ENCODE assay signal across 1 cellular context in the genomic region with DNA sequence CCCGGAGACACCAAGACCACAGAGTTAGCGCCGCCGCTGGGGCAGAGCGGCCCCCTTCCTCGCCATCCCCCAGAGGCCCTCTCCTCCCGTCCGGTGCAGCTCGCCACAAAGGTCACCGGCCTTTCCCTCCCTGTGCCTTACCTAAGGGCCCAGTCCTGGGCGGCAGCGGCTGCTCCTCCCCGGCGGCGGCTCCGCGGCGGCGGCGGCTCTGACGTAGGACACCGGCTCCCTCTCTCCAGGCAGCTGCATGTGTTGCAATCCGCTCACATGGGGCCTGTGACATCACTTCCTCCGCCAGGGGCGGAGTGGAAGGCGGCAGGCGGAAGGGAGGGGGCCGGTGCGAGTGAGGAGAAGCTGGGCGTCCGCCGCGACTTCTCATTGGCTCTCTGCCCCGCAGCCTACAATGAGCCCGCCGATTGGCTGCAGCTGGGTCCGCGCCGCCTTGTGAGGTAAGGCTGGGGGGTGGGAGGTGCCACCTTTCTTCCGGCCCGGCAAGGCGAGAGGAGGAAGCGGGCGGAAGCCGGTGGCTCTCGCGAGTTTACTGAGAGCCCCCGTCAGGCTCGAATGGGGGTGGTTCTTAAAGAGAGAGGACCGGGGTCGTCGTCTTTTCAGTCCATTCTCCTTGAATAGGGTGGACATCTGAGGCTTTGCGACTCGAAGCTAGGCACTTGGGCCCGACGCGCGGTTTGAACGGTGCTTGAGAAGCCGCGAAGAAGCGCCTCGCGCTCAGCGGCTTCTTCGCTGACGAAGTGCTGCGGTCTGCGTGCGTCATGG.
A peak's percentile ranks its signal among the peaks of the same experiment; 100 is the strongest.
TF ChIP-seq lines count a peak whose summit lies in the region.

TSS of gene ETF1 (minus strand) at position 281 of the 774 bp plus-strand sequence. CDS start 318 bp downstream, outside the sequence.

TF ChIP-seq in HepG2, 621 proteins besides CTCF, POLR2A, EP300 and RAD21 (continued from another document and continues in another):
- TF ChIP-seq, protein P1, sequence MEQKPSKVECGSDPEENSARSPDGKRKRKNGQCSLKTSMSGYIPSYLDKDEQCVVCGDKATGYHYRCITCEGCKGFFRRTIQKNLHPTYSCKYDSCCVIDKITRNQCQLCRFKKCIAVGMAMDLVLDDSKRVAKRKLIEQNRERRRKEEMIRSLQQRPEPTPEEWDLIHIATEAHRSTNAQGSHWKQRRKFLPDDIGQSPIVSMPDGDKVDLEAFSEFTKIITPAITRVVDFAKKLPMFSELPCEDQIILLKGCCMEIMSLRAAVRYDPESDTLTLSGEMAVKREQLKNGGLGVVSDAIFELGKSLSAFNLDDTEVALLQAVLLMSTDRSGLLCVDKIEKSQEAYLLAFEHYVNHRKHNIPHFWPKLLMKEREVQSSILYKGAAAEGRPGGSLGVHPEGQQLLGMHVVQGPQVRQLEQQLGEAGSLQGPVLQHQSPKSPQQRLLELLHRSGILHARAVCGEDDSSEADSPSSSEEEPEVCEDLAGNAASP (CRISPR knock-in tag; IDR thresholded peaks at IDR 0.05; ENCODE audit: borderline replicate concordance) = peak; percentile 71; the same call in 1 of the 2 replicates
- TF ChIP-seq RBM22 (optimal IDR thresholded peaks at IDR 0.05; ENCODE audit: low read length) = no peak
- TF ChIP-seq MED8 (CRISPR knock-in tag; IDR thresholded peaks at IDR 0.05; ENCODE audit: insufficient replicate concordance) = peak; percentile 73
- TF ChIP-seq PHB2 (IDR thresholded peaks at IDR 0.05; ENCODE audit: partially characterized antibody) = no peak
- peak; percentile 76 for TF ChIP-seq HNRNPLL (IDR thresholded peaks at IDR 0.05; ENCODE audit: low read depth, low read length, poor library complexity, severe bottlenecking)
- TF ChIP-seq SMAD9 (CRISPR knock-in tag; IDR thresholded peaks at IDR 0.05) = 0 out of 2 replicates have a peak, but pooled peaks have one; percentile 34
- no peak for TF ChIP-seq PCBP1 (IDR thresholded peaks at IDR 0.05; ENCODE audit: borderline replicate concordance, low read depth, low read length)
- TF ChIP-seq ZBTB42 (CRISPR knock-in tag; IDR thresholded peaks at IDR 0.05) = no peak
- peak; percentile 84 for TF ChIP-seq TMF1 (CRISPR knock-in tag; IDR thresholded peaks at IDR 0.05; ENCODE audit: low read depth)
- TF ChIP-seq ERF (CRISPR knock-in tag; IDR thresholded peaks at IDR 0.05) = peak; percentile 79; the same call in 1 of the 2 replicates
- TF ChIP-seq NFE2L2 (IDR thresholded peaks at IDR 0.05; ENCODE audit: low read length) = no peak
- TF ChIP-seq, protein P2, sequence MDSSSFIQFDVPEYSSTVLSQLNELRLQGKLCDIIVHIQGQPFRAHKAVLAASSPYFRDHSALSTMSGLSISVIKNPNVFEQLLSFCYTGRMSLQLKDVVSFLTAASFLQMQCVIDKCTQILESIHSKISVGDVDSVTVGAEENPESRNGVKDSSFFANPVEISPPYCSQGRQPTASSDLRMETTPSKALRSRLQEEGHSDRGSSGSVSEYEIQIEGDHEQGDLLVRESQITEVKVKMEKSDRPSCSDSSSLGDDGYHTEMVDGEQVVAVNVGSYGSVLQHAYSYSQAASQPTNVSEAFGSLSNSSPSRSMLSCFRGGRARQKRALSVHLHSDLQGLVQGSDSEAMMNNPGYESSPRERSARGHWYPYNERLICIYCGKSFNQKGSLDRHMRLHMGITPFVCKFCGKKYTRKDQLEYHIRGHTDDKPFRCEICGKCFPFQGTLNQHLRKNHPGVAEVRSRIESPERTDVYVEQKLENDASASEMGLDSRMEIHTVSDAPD (CRISPR knock-in tag; IDR thresholded peaks at IDR 0.05) = peak; percentile 70; the same call in 1 of the 2 replicates
- peak; percentile 70; the same call in 1 of the 2 replicates for TF ChIP-seq ZNF788 (CRISPR knock-in tag; IDR thresholded peaks at IDR 0.05; ENCODE audit: borderline replicate concordance)
- peak; percentile 17; the same call in 1 of the 2 replicates for TF ChIP-seq SMAD3 (CRISPR knock-in tag; IDR thresholded peaks at IDR 0.05)
- TF ChIP-seq FUBP1 (CRISPR knock-in tag; IDR thresholded peaks at IDR 0.05; ENCODE audit: borderline replicate concordance) = no peak
- TF ChIP-seq HDAC1 (CRISPR knock-in tag; IDR thresholded peaks at IDR 0.05) = peak; percentile 90
- TF ChIP-seq ZNF550 (CRISPR knock-in tag; IDR thresholded peaks at IDR 0.05; ENCODE audit: borderline replicate concordance) = no peak
- no peak; the same call in 1 of the 2 replicates for TF ChIP-seq ZBTB10 (CRISPR knock-in tag; IDR thresholded peaks at IDR 0.05; ENCODE audit: borderline replicate concordance)
- TF ChIP-seq ZFP62 (CRISPR knock-in tag; IDR thresholded peaks at IDR 0.05) = no peak
- TF ChIP-seq HDAC6 (IDR thresholded peaks at IDR 0.05; ENCODE audit: low read depth, low read length) = no peak
- no peak for TF ChIP-seq ZNF850 (CRISPR knock-in tag; conservative IDR thresholded peaks at IDR 0.05)
- TF ChIP-seq, protein P3, sequence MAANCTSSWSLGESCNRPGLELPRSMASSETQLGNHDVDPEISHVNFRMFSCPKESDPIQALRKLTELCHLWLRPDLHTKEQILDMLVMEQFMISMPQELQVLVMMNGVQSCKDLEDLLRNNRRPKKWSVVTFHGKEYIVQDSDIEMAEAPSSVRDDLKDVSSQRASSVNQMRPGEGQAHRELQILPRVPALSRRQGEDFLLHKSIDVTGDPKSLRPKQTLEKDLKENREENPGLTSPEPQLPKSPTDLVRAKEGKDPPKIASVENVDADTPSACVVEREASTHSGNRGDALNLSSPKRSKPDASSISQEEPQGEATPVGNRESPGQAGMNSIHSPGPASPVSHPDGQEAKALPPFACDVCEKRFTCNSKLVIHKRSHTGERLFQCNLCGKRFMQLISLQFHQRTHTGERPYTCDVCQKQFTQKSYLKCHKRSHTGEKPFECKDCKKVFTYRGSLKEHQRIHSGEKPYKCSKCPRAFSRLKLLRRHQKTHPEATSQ (CRISPR knock-in tag; IDR thresholded peaks at IDR 0.05; ENCODE audit: borderline replicate concordance) = peak; percentile 81
- 0 out of 2 replicates have a peak, but pooled peaks have one; percentile 29 for TF ChIP-seq ZNF616 (CRISPR knock-in tag; IDR thresholded peaks at IDR 0.05; ENCODE audit: low read depth)
- no peak for TF ChIP-seq ZC3H4 (CRISPR knock-in tag; IDR thresholded peaks at IDR 0.05; ENCODE audit: borderline replicate concordance)
- no peak for TF ChIP-seq EHMT2 (IDR thresholded peaks at IDR 0.05; ENCODE audit: borderline replicate concordance, low read depth, low read length)
- TF ChIP-seq ZNF20 (CRISPR knock-in tag; IDR thresholded peaks at IDR 0.05) = no peak
- TF ChIP-seq ZNF234 (CRISPR knock-in tag; conservative IDR thresholded peaks at IDR 0.05) = no peak
- TF ChIP-seq PLRG1 (conservative IDR thresholded peaks at IDR 0.05) = no peak
- TF ChIP-seq ZNF644 (CRISPR knock-in tag; IDR thresholded peaks at IDR 0.05; ENCODE audit: low read depth) = no peak
- TF ChIP-seq ATM (IDR thresholded peaks at IDR 0.05; ENCODE audit: borderline replicate concordance) = no peak
- peak; percentile 25; the same call in 1 of the 2 replicates for TF ChIP-seq MEIS2 (CRISPR knock-in tag; IDR thresholded peaks at IDR 0.05)
- TF ChIP-seq ZBTB38 (CRISPR knock-in tag; IDR thresholded peaks at IDR 0.05) = peak; percentile 8
- peak; percentile 98 for TF ChIP-seq ZBTB25 (CRISPR knock-in tag; IDR thresholded peaks at IDR 0.05)
- TF ChIP-seq ZNF816 (CRISPR knock-in tag; IDR thresholded peaks at IDR 0.05; ENCODE audit: borderline replicate concordance) = peak; percentile 66; the same call in 1 of the 2 replicates
- peak; percentile 54; the same call in 1 of the 2 replicates for TF ChIP-seq MIXL1 (CRISPR knock-in tag; IDR thresholded peaks at IDR 0.05)
- TF ChIP-seq, protein P4, sequence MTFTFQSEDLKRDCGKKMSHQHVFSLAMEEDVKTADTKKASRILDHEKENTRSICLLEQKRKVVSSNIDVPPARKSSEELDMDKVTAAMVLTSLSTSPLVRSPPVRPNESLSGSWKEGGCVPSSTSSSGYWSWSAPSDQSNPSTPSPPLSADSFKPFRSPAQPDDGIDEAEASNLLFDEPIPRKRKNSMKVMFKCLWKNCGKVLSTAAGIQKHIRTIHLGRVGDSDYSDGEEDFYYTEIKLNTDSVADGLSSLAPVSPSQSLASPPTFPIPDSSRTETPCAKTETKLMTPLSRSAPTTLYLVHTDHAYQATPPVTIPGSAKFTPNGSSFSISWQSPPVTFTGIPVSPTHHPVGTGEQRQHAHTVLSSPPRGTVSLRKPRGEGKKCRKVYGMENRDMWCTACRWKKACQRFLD (CRISPR knock-in tag; IDR thresholded peaks at IDR 0.05; ENCODE audit: borderline replicate concordance) = no peak; the same call in 1 of the 2 replicates
- no peak for TF ChIP-seq SMARCC2 (IDR thresholded peaks at IDR 0.05)
- peak; percentile 88 for TF ChIP-seq ZNF556 (CRISPR knock-in tag; IDR thresholded peaks at IDR 0.05; ENCODE audit: borderline replicate concordance)
- no peak for TF ChIP-seq ADNP (CRISPR knock-in tag; IDR thresholded peaks at IDR 0.05)
- TF ChIP-seq PHF8 (CRISPR knock-in tag; IDR thresholded peaks at IDR 0.05) = peak; percentile 84
- TF ChIP-seq, protein P5, sequence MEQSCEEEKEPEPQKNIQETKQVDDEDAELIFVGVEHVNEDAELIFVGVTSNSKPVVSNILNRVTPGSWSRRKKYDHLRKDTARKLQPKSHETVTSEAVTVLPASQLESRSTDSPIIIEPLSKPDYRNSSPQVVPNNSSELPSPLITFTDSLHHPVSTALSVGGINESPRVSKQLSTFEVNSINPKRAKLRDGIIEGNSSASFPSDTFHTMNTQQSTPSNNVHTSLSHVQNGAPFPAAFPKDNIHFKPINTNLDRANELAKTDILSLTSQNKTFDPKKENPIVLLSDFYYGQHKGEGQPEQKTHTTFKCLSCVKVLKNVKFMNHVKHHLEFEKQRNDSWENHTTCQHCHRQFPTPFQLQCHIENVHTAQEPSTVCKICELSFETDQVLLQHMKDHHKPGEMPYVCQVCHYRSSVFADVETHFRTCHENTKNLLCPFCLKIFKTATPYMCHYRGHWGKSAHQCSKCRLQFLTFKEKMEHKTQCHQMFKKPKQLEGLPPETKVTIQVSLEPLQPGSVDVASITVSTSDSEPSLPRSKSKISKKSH (CRISPR knock-in tag; IDR thresholded peaks at IDR 0.05; ENCODE audit: borderline replicate concordance) = peak; percentile 73
- TF ChIP-seq ZNF777 (CRISPR knock-in tag; IDR thresholded peaks at IDR 0.05) = 0 out of 2 replicates have a peak, but pooled peaks have one; percentile 27
- TF ChIP-seq HMGA1 (CRISPR knock-in tag; conservative IDR thresholded peaks at IDR 0.05) = no peak
- TF ChIP-seq ZNF841 (CRISPR knock-in tag; IDR thresholded peaks at IDR 0.05; ENCODE audit: borderline replicate concordance) = no peak
- TF ChIP-seq ELF3 (CRISPR knock-in tag; IDR thresholded peaks at IDR 0.05) = peak; percentile 70; the same call in 1 of the 2 replicates
- TF ChIP-seq GZF1 (CRISPR knock-in tag; IDR thresholded peaks at IDR 0.05) = no peak
- 0 out of 2 replicates have a peak, but pooled peaks have one; percentile 34 for TF ChIP-seq ZNF766 (CRISPR knock-in tag; IDR thresholded peaks at IDR 0.05; ENCODE audit: borderline replicate concordance)
- TF ChIP-seq PAF1 (CRISPR knock-in tag; IDR thresholded peaks at IDR 0.05) = no peak
- peak; percentile 68 for TF ChIP-seq TFDP2 (CRISPR knock-in tag; IDR thresholded peaks at IDR 0.05)
- no peak for TF ChIP-seq ZNF570 (CRISPR knock-in tag; IDR thresholded peaks at IDR 0.05; ENCODE audit: borderline replicate concordance)
- TF ChIP-seq CREB1 (IDR thresholded peaks at IDR 0.05) = peak; percentile 97
- peak; percentile 99 for TF ChIP-seq CREB1 (CRISPR knock-in tag; IDR thresholded peaks at IDR 0.05)
- TF ChIP-seq SRSF9 (IDR thresholded peaks at IDR 0.05; ENCODE audit: borderline replicate concordance, insufficient read depth, low read depth, low read length, poor library complexity, severe bottlenecking) = no peak
